In the genomic region with DNA sequence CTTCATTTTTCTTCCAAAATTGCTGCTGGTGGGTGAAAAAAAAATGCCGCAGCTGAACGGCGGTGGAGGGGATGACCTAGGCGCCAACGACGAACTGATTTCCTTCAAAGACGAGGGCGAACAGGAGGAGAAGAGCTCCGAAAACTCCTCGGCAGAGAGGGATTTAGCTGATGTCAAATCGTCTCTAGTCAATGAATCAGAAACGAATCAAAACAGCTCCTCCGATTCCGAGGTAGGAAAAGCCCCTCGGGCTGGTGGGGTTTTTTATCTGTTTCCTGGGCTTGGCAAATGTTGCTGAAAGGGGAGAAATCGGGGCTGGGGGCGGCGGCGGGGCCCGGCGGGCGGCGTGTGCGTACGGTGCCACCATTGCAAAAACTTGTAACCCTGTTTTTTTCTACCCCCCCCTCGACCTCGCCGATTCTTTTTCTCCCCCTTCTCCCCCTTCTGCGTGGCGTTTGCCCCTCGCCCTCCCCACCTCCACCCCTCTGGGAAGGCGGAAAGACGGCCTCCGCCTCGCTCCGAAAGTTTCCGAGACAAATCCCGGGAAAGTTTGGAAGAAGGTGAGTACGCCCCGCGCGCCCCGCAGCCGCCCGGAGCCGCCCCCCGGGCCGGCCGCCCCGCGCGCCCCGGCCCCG, we compare ENCODE assay signal across 8 cellular contexts. TPM values are rescaled to one million over a fixed set of nuclear protein-coding genes. Genes with fewer than 3 reads are reported as not detected.
DNase-seq lines count a peak whose midpoint lies in the region; ATAC-seq and TF ChIP-seq lines count a peak whose summit lies in the region.

No MANE protein-coding gene starts in this region.

- no peak for TF ChIP-seq POLR2A in testis (IDR thresholded peaks at IDR 0.05)

- H3K27ac ChIP-seq in colonic mucosa, result peak overlapping the region; percentile 87
- H3K27ac ChIP-seq in testis, result peak overlapping the region; percentile 95 to 96

- no peak for ATAC-seq in HG02798 (IDR thresholded peaks at IDR 0.05; ENCODE audit: poor library complexity, unreplicated experiment)

- H3K36me3 ChIP-seq in colonic mucosa (no peaks in the 10 kb centered on the region), testis (ENCODE audit: low read depth, missing control alignments) (no peaks in the 10 kb centered on the region)

- H3K4me1 ChIP-seq in colonic mucosa, result peaks cover 6% of the 10 kb centered on the region
- peaks cover 29% of the 10 kb centered on the region for H3K4me1 ChIP-seq in testis

- H3K4me3 ChIP-seq in colonic mucosa, result peak overlapping the region; percentile 59
- H3K4me3 ChIP-seq in testis, result peak overlapping the region; percentile 68 to 81

- TF ChIP-seq CTCF in colonic mucosa (IDR thresholded peaks at IDR 0.05) (no peak), testis (IDR thresholded peaks at IDR 0.05) (no peak)

- peak; percentile 4 for DNase-seq in stimulated activated CD4-positive, alpha-beta T cell treated with anti-CD3 and anti-CD28 coated beads, Interleukin-1b, Interleukin-23, amount 100 ng/mL, for 48 hours
- DNase-seq in stimulated activated CD4-positive, alpha-beta T cell treated with anti-CD3 and anti-CD28 coated beads, Interleukin-12 subunit alpha, Interleukin-12 subunit beta, amount 100 ng/mL, for 4 hours, result no peak
- DNase-seq in T follicular helper cell (ENCODE audit: low read depth), result peak; percentile 3
- DNase-seq in colonic mucosa, result peak; percentile 48
- peak; percentile 54 for DNase-seq in medulla oblongata (ENCODE audit: extremely low spot score)
- peak; percentile 27 for DNase-seq in testis
- DNase-seq in germinal center (ENCODE audit: low spot score), result no peak

- no peaks in the 10 kb centered on the region for H3K27me3 ChIP-seq in colonic mucosa
- H3K27me3 ChIP-seq in testis, result no peaks in the 10 kb centered on the region

- intact Hi-C loops in colonic mucosa (cut with DNase I), result loop anchor here (10.0 kb wide), 1 partner anchor 144 kb away; no protein-coding TSS in a partner anchor
- intact Hi-C loops in testis (cut with DNase I; ENCODE audit: low total_unique reads), result no loop called here

- peak overlapping the region; percentile 87 to 91 for H3K9ac ChIP-seq in colonic mucosa (ENCODE audit: low read depth in 2 of 2, low read length in 2 of 2)

- WGBS in testis, 2 donors, result 1 to 2% methylated on average over 37 to 54 of the region's 54 CpGs

- H3K9me3 ChIP-seq in colonic mucosa (no peaks in the 10 kb centered on the region), testis (no peaks in the 10 kb centered on the region)

RNA-seq across cellular contexts. Expression of a gene that starts 0.8 kb away (rescaled TPM):
- total RNA-seq in colonic mucosa (10 to 100 TPM; 65.1 to 98.9 TPM), testis (10 to 100 TPM; 23.3 to 25.4 TPM)
- polyA plus RNA-seq in testis (ENCODE audit: insufficient read depth, low read depth, low replicate concordance), result 18.5 TPM

Comparison
In these comparisons a context has a peak if more than half of its experiments do, and no peak if none do; other contexts are left out.
1. DNase-seq: peak in stimulated activated CD4-positive, alpha-beta T cell treated with anti-CD3 and anti-CD28 coated beads, Interleukin-1b, Interleukin-23, amount 100 ng/mL, for 48 hours (single experiment), T follicular helper cell (single experiment), colonic mucosa (single experiment), medulla oblongata (single experiment) and testis (single experiment); none in stimulated activated CD4-positive, alpha-beta T cell treated with anti-CD3 and anti-CD28 coated beads, Interleukin-12 subunit alpha, Interleukin-12 subunit beta, amount 100 ng/mL, for 4 hours (single experiment) and germinal center (single experiment).